ENCODE assay signal across 8 cellular contexts in the genomic region with DNA sequence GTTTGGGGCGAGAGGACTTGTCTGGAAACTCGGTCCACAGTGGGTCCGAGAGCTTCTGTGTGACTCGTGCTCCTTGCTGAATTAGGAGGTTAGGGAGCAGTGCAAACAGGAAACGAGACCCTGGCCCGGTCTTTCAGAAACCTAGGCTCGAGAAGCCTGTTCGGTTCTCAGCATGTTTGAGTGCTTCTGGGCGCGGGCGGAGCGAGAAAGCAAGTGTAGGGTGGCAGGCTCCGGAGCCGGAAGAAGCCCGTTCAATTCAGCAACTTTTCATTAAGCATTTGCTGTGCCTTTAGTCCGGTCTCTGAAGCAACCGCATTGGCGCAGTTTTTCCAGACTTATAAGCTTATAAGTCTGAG. TPM values are rescaled to one million over a fixed set of nuclear protein-coding genes. Genes with fewer than 3 reads are reported as not detected.
DNase-seq lines count a peak whose midpoint lies in the region; TF ChIP-seq lines count a peak whose summit lies in the region.

No MANE protein-coding gene starts in this region.

- peaks cover 0 to 1% of the 10 kb centered on the region in 2 donors for H3K27me3 Mint-ChIP-seq in CD4-positive, alpha-beta memory T cell

- H3K4me1 Mint-ChIP-seq in CD4-positive, alpha-beta memory T cell = peaks cover 36 to 57% (median 45%) of the 10 kb centered on the region in 4 donors

- peaks cover 6 to 25% of the 10 kb centered on the region in 2 donors for H3K36me3 Mint-ChIP-seq in CD4-positive, alpha-beta memory T cell

- H3K4me3 ChIP-seq in CD4-positive, alpha-beta memory T cell (ENCODE audit: low read length in 2 of 2) = peak overlapping the region; percentile 87 to 94
- peak overlapping the region; percentile 97 for H3K4me3 ChIP-seq in HAP-1
- H3K4me3 ChIP-seq in right atrium auricular region = peak overlapping the region; percentile 85 to 98
- H3K4me3 ChIP-seq in spleen = peak overlapping the region; percentile 77 to 99 (median 95)

- H3K4me1 ChIP-seq in CD4-positive, alpha-beta memory T cell (ENCODE audit: insufficient read depth, low read length) = peaks cover 42% of the 10 kb centered on the region
- H3K4me1 ChIP-seq in HAP-1 = peaks cover 6% of the 10 kb centered on the region
- H3K4me1 ChIP-seq in right atrium auricular region = peaks cover 0 to 40% of the 10 kb centered on the region in 2 donors
- H3K4me1 ChIP-seq in spleen = peaks cover 22 to 73% (median 46%) of the 10 kb centered on the region in 6 donors

- H3K27me3 ChIP-seq in CD4-positive, alpha-beta memory T cell (ENCODE audit: insufficient read depth, low read length) = no peaks in the 10 kb centered on the region
- H3K27me3 ChIP-seq in HAP-1 (ENCODE audit: low read depth) (no peaks in the 10 kb centered on the region), right atrium auricular region (no peaks in the 10 kb centered on the region), spleen (replicated peaks in 1 of 7) (no peaks in the 10 kb centered on the region)

- intact Hi-C loops in CD4-positive, alpha-beta memory T cell (cut with micrococcal nuclease) = no loop called here
- intact Hi-C loops in spleen (cut with DNase I; ENCODE audit: low total_unique reads) = no loop called here

- peak; percentile 37 to 62 (median 43) for DNase-seq in CD4-positive, alpha-beta memory T cell
- DNase-seq in HAP-1 (ENCODE audit: low spot score in 2 of 2) = peak in 1 of 2 experiments; percentile 38
- peak; percentile 48 for DNase-seq in OCI-M1 (lab: John Stamatoyannopoulos, UW)
- DNase-seq in activated naive CD4-positive, alpha-beta T cell treated with anti-CD3 and anti-CD28 coated beads, Interleukin-2, amount 50 U/mL, for 16 hours = peak; percentile 54
- no peak for DNase-seq in right atrium auricular region (ENCODE audit: low spot score)
- DNase-seq in spleen = peak; percentile 86
- DNase-seq in SHP77 (lab: John Stamatoyannopoulos, UW) = no peak
- no peak for DNase-seq in foreskin melanocyte

- POLR2A ChIA-PET in CD4-positive, alpha-beta memory T cell (lab: Charles Lee; ENCODE audit: partially characterized antibody) = interaction anchor here (0.5 to 3.1 kb wide), 17 partner anchors 11 to 579 kb away, joined by 3 to 21 read pairs (median 5); a partner anchor contains a TSS

- peak overlapping the region; percentile 90 to 98 (median 94) for H3K4me3 Mint-ChIP-seq in CD4-positive, alpha-beta memory T cell

- peak overlapping the region; percentile 70 to 92 (median 87) for H3K27ac Mint-ChIP-seq in CD4-positive, alpha-beta memory T cell

- no peaks in the 10 kb centered on the region for H3K9me3 ChIP-seq in CD4-positive, alpha-beta memory T cell (ENCODE audit: control insufficient read depth in 1 of 2, low read length in 2 of 2)
- H3K9me3 ChIP-seq in HAP-1 (no peaks in the 10 kb centered on the region), right atrium auricular region (no peaks in the 10 kb centered on the region), spleen (no peaks in the 10 kb centered on the region)

- in situ Hi-C loops in HAP-1 (cut with MboI; ENCODE audit: low sequenced_read_pairs) = no loop called here

- peaks cover 8% of the 10 kb centered on the region for H3K36me3 ChIP-seq in CD4-positive, alpha-beta memory T cell (ENCODE audit: insufficient read depth, low read length)
- H3K36me3 ChIP-seq in HAP-1 (replicated peaks) = peaks cover 15% of the 10 kb centered on the region
- no peaks in the 10 kb centered on the region for H3K36me3 ChIP-seq in right atrium auricular region
- peaks cover 0 to 25% (median 0%) of the 10 kb centered on the region in 6 donors for H3K36me3 ChIP-seq in spleen

- TF ChIP-seq POLR2A in spleen (IDR thresholded peaks at IDR 0.05) = no peak

- CTCF ChIA-PET in CD4-positive, alpha-beta memory T cell (lab: Charles Lee; ENCODE audit: partially characterized antibody) = interaction anchor here (0.6 to 4.5 kb wide), 22 partner anchors 9 to 434 kb away, joined by 3 to 70 read pairs (median 7); a partner anchor contains a TSS

- TF ChIP-seq CTCF in right atrium auricular region (IDR thresholded peaks at IDR 0.05) (no peak), spleen (IDR thresholded peaks at IDR 0.05 in 8 of 11, conservative IDR thresholded peaks at IDR 0.05 in 3 of 11) (no peak)

- peak overlapping the region; percentile 91 for H3K27ac ChIP-seq in CD4-positive, alpha-beta memory T cell (ENCODE audit: low read depth, low read length)
- peak overlapping the region; percentile 85 to 91 for H3K27ac ChIP-seq in right atrium auricular region
- peak overlapping the region; percentile 88 to 97 (median 91) for H3K27ac ChIP-seq in spleen

- peaks cover 0 to 2% (median 0%) of the 10 kb centered on the region in 8 donors for H3K9me3 Mint-ChIP-seq in CD4-positive, alpha-beta memory T cell

- 0 to 1% (median 0%) methylated on average over 16 to 18 of the region's 18 CpGs for WGBS in spleen, 5 donors

RNA-seq across cellular contexts. Expression of a gene that starts 0.5 kb away (rescaled TPM):
- 10 to 100 TPM; 69.9 to 72.3 TPM for total RNA-seq in CD4-positive, alpha-beta memory T cell
- polyA plus RNA-seq in CD4-positive, alpha-beta memory T cell = 100 to 1,000 TPM in 1 of 2 donors, 10 to 100 TPM in 1; 46.0 to 106 TPM
- total RNA-seq in right atrium auricular region (10 to 100 TPM; 67.2 to 87.7 TPM), spleen (100 to 1,000 TPM; 122 to 166 (median 140) TPM)
- polyA plus RNA-seq in spleen = 100 to 1,000 TPM in 2 of 3 donors, 10 to 100 TPM in 1; 92.0 to 176 (median 133) TPM

RNA-seq across cellular contexts. Expression of a gene that starts 22.1 kb away (rescaled TPM):
- total RNA-seq in CD4-positive, alpha-beta memory T cell = not detected
- polyA plus RNA-seq in CD4-positive, alpha-beta memory T cell = not detected
- not detected for total RNA-seq in right atrium auricular region
- 1 to 10 TPM in 1 of 7 donors, under 1 TPM in 3, not detected in 3; 0.13 to 1.0 (median 0.46) TPM for total RNA-seq in spleen
- under 1 TPM; 0.03 to 0.09 (median 0.03) TPM for polyA plus RNA-seq in spleen

RNA-seq across cellular contexts. Expression of a gene that starts 54.7 kb away (rescaled TPM):
- 10 to 100 TPM; 17.0 to 18.9 TPM for total RNA-seq in CD4-positive, alpha-beta memory T cell
- polyA plus RNA-seq in CD4-positive, alpha-beta memory T cell = 100 to 1,000 TPM; 140 to 213 TPM
- 10 to 100 TPM; 11.2 to 11.6 TPM for total RNA-seq in right atrium auricular region
- 10 to 100 TPM; 25.4 to 72.1 (median 42.1) TPM for total RNA-seq in spleen
- 10 to 100 TPM; 25.2 to 37.5 (median 30.3) TPM for polyA plus RNA-seq in spleen

Comparison
In these comparisons a context has a peak if more than half of its experiments do, and no peak if none do; other contexts are left out.
1. DNase-seq: peak in CD4-positive, alpha-beta memory T cell (5 of 5), OCI-M1 (single experiment), activated naive CD4-positive, alpha-beta T cell treated with anti-CD3 and anti-CD28 coated beads, Interleukin-2, amount 50 U/mL, for 16 hours (single experiment) and spleen (single experiment); none in right atrium auricular region (single experiment), SHP77 (0 of 2) and foreskin melanocyte (single experiment).
2. Peak in every context shown above with its lines, with median percentiles within 50 percentile points of each other: H3K27ac ChIP-seq and H3K4me3 ChIP-seq.